In genomic region chr3:89606151-89606550, GRCh38 we compare ENCODE assay signal across 20 cellular contexts.
"Had no signal": no experiment of that assay in that cellular context is flagged by ENCODE, and none has a peak within 500 bp of the region (broad histone marks: within the 10 kb centered on the region; RNA-seq: fewer than 3 reads in every experiment).

No MANE protein-coding gene starts in this region.

- H3K4me1 ChIP-seq: adrenal gland, lower lobe of right lung, suprapubic skin, vagina had no signal

- H3K4me2 ChIP-seq: smooth muscle cell had no signal

- H3K27me3 ChIP-seq: adrenal gland, ovary, suprapubic skin, vagina had no signal

- H3K9me3 ChIP-seq: adrenal gland, lower lobe of right lung, ovary, suprapubic skin, vagina had no signal

- ATAC-seq: activated naive CD4-positive, alpha-beta T cell treated with anti-CD3 and anti-CD28 coated beads, Interleukin-2, amount 50 U/mL, for 72 hours; activated T-cell treated with anti-CD3 and anti-CD28 coated beads, Interleukin-2, amount 50 U/mL, for 72 hours; lower lobe of right lung; natural killer cell; sciatic nerve; stimulated activated naive CD8-positive, alpha-beta T cell treated with anti-CD3 and anti-CD28 coated beads, Interleukin-15, amount 100 ng/mL, for 72 hours had no signal

- H3K27ac ChIP-seq: adrenal gland, lower lobe of right lung, ovary, suprapubic skin, vagina, VCaP had no signal

- H3K4me3 ChIP-seq: adrenal gland, lower lobe of right lung, ovary, smooth muscle cell, suprapubic skin, vagina had no signal

- DNase-seq: activated CD4-positive, alpha-beta T cell treated with anti-CD3 and anti-CD28 coated beads for 1 hour; activated CD8-positive, alpha-beta memory T cell treated with anti-CD3 and anti-CD28 coated beads for 24 hours; activated effector memory CD4-positive, alpha-beta T cell treated with anti-CD3 and anti-CD28 coated beads, Interleukin-2, amount 50 U/mL, for 16 hours; activated T-cell treated with anti-CD3 and anti-CD28 coated beads, Interleukin-2, amount 50 U/mL, for 72 hours; adrenal gland; caudate nucleus; endodermal cell; head of caudate nucleus; lower lobe of right lung; natural killer cell; ovary; stimulated activated CD4-positive, alpha-beta T cell treated with anti-CD3 and anti-CD28 coated beads, Interleukin-4, amount 100 ng/mL, for 1 hour; stimulated activated naive CD8-positive, alpha-beta T cell treated with anti-CD3 and anti-CD28 coated beads, Interleukin-15, amount 100 ng/mL, for 72 hours; trophoblast cell had no signal

- H3K36me3 ChIP-seq: adrenal gland, lower lobe of right lung, ovary, suprapubic skin, vagina had no signal
